In genomic region chr6:88380083-88380482, GRCh38 we compare ENCODE assay signal across 10 cellular contexts.
DNase-seq lines count a peak whose midpoint lies in the region; ATAC-seq, FAIRE-seq and TF ChIP-seq lines count a peak whose summit lies in the region.
"Had no signal": no experiment of that assay in that cellular context is flagged by ENCODE, and none has a peak within 500 bp of the region (broad histone marks: within the 10 kb centered on the region; RNA-seq: fewer than 3 reads in every experiment).

No MANE protein-coding gene starts in this region.

- H3K4me2 ChIP-seq in astrocyte (ENCODE audit: low read length) = peak overlapping the region; percentile 70

- peaks cover 42% of the 10 kb centered on the region for H3K4me1 ChIP-seq in astrocyte (ENCODE audit: insufficient read depth, low read length)
- no peaks in the 10 kb centered on the region for H3K4me1 ChIP-seq in right cardiac atrium (ENCODE audit: control insufficient read depth, insufficient read depth, low read length)
- peaks cover 31 to 56% of the 10 kb centered on the region in 2 donors for H3K4me1 ChIP-seq in thoracic aorta (ENCODE audit: control insufficient read depth in 1 of 2, low read depth in 2 of 2)

- peaks cover 15% of the 10 kb centered on the region for H3K27me3 ChIP-seq in astrocyte (ENCODE audit: insufficient read depth, low read length)
- H3K27me3 ChIP-seq in right cardiac atrium (ENCODE audit: control insufficient read depth, insufficient read depth) = no peaks in the 10 kb centered on the region
- H3K27me3 ChIP-seq in thoracic aorta (replicated peaks; ENCODE audit: insufficient read depth) = no peaks in the 10 kb centered on the region
- H3K27me3 ChIP-seq: testis had no signal

- intact Hi-C loops in right cardiac atrium (cut with DNase I) = no loop called here

- H3K4me3 ChIP-seq in astrocyte (ENCODE audit: insufficient read depth, low read depth, low read length) = no peak overlapping the region
- H3K4me3 ChIP-seq in right cardiac atrium (ENCODE audit: low read length) = no peak overlapping the region
- peak overlapping the region; percentile 15 for H3K4me3 ChIP-seq in thoracic aorta
- H3K4me3 ChIP-seq: testis had no signal

- H3K9me3 Mint-ChIP-seq in astrocyte (ENCODE audit: unreplicated experiment) = peaks cover 3% of the 10 kb centered on the region
- H3K9me3 Mint-ChIP-seq: activated T-cell treated with anti-CD3 and anti-CD28 coated beads, Interleukin-2, amount 50 U/mL, for 4 hours had no signal

- peak overlapping the region; percentile 47 for H3K9ac ChIP-seq in astrocyte (ENCODE audit: low read length)

- H3K4me1 Mint-ChIP-seq in astrocyte (ENCODE audit: low read depth, unreplicated experiment) = peaks cover 73% of the 10 kb centered on the region

- no peaks in the 10 kb centered on the region for H3K36me3 Mint-ChIP-seq in astrocyte (ENCODE audit: low read depth, unreplicated experiment)

- DNase-seq in Kasumi-1 (lab: John Stamatoyannopoulos, UW) (peak; percentile 65 to 67), astrocyte (ENCODE audit: low read depth) (peak; percentile 79), right cardiac atrium (peak; percentile 61 to 84 (median 74)), thoracic aorta (ENCODE audit: low spot score) (peak; percentile 45)
- DNase-seq: activated T-cell treated with anti-CD3 and anti-CD28 coated beads, Interleukin-2, amount 50 U/mL, for 4 hours had no signal

- H3K36me3 ChIP-seq in astrocyte (ENCODE audit: insufficient read depth, low read length) (no peaks in the 10 kb centered on the region), thoracic aorta (no peaks in the 10 kb centered on the region)

- peak; percentile 66 for FAIRE-seq in astrocyte (lab: Jason Lieb, UNC)

- H3K79me2 ChIP-seq in astrocyte (ENCODE audit: insufficient read depth, low read length) = no peaks in the 10 kb centered on the region

- 18% methylated on average over 2 of the region's 2 CpGs for WGBS in right cardiac atrium

- H3K27ac ChIP-seq in astrocyte (ENCODE audit: low read depth, low read length) = peak overlapping the region; percentile 52
- H3K27ac ChIP-seq in right cardiac atrium (ENCODE audit: low read length) = no peak overlapping the region
- peak overlapping the region; percentile 48 to 64 for H3K27ac ChIP-seq in thoracic aorta
- H3K27ac ChIP-seq: testis had no signal

- H2AFZ ChIP-seq in astrocyte (ENCODE audit: low read depth, low read length) = no peak overlapping the region

- peak overlapping the region; percentile 96 for H3K27ac Mint-ChIP-seq in astrocyte (ENCODE audit: unreplicated experiment)

- H3K9me3 ChIP-seq in astrocyte (ENCODE audit: insufficient read depth, low read depth, low read length) (no peaks in the 10 kb centered on the region), right cardiac atrium (ENCODE audit: control insufficient read depth, low read length) (no peaks in the 10 kb centered on the region), thoracic aorta (no peaks in the 10 kb centered on the region)
- H3K9me3 ChIP-seq: testis had no signal

- peak overlapping the region; percentile 12 for H3K4me3 Mint-ChIP-seq in astrocyte (ENCODE audit: unreplicated experiment)
- H3K4me3 Mint-ChIP-seq: activated T-cell treated with anti-CD3 and anti-CD28 coated beads, Interleukin-2, amount 50 U/mL, for 4 hours had no signal

- H3K27me3 Mint-ChIP-seq in astrocyte (ENCODE audit: low read depth, unreplicated experiment) = no peaks in the 10 kb centered on the region

- TF ChIP-seq CTCF in astrocyte (IDR thresholded peaks at IDR 0.05; ENCODE audit: insufficient read depth, low read depth, low read length) (no peak), thoracic aorta (IDR thresholded peaks at IDR 0.05) (no peak)

- ATAC-seq in right cardiac atrium = peak; percentile 84 to 88
- ATAC-seq in thoracic aorta (ENCODE audit: insufficient number of reproducible peaks, low FRiP score, low read depth) = peak; percentile 73
- no peak for ATAC-seq in HG03135 (IDR thresholded peaks at IDR 0.05; ENCODE audit: unreplicated experiment)
- no peak for ATAC-seq in GM19467 (IDR thresholded peaks at IDR 0.05; ENCODE audit: unreplicated experiment)
- no peak for ATAC-seq in GM18870 (IDR thresholded peaks at IDR 0.05; ENCODE audit: unreplicated experiment)
- ATAC-seq in GM19455 (IDR thresholded peaks at IDR 0.05; ENCODE audit: unreplicated experiment) = no peak
- ATAC-seq: activated T-cell treated with anti-CD3 and anti-CD28 coated beads, Interleukin-2, amount 50 U/mL, for 4 hours had no signal

- no peaks in the 10 kb centered on the region for H4K20me1 ChIP-seq in astrocyte (ENCODE audit: insufficient read depth, low read length)

Comparison
In these comparisons a context has a peak if more than half of its experiments do, and no peak if none do; other contexts are left out.
1. ATAC-seq: peak in right cardiac atrium (2 of 2) and thoracic aorta (single experiment); none in HG03135 (single experiment), GM19467 (single experiment), GM18870 (single experiment) and GM19455 (single experiment).
2. Peak in every context shown above with its lines, with median percentiles within 50 percentile points of each other: DNase-seq.